In the genomic region with DNA sequence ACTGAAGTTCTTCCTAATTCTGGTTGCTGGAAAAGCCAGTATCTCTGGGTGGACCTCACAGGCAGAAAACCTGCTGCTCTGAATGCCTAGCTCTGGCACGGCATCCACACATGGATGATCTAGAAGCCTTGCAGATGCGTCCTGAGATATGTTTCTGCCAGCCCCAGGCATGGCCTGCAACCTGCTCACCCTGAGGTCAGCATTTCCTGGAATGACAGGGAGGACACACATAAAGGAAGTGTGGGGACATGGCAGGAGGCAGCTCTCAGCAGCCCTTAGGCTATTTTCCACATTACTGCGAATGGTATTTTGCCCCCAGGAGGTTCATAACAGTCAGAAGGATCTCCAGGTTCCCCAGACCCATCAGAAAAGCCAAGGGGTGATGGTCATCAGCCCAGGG, we compare ENCODE assay signal across 28 cellular contexts.
"Had no signal": no experiment of that assay in that cellular context is flagged by ENCODE, and none has a peak within 500 bp of the region (broad histone marks: within the 10 kb centered on the region; RNA-seq: fewer than 3 reads in every experiment).

No MANE protein-coding gene starts in this region.

- H2AFZ ChIP-seq: hepatocyte had no signal

- H3K36me3 ChIP-seq: lower lobe of right lung, ovary, right atrium auricular region, right lobe of liver, suprapubic skin, thoracic aorta, uterus had no signal

- DNase-seq: islet precursor cell; left cardiac atrium; left ventricle myocardium superior; lower lobe of right lung; mammary epithelial cell; mesenchymal stem cell; naive B cell; natural killer cell; nephron progenitor cell; ovary; right lobe of liver; stimulated activated CD4-positive, alpha-beta T cell treated with anti-CD3 and anti-CD28 coated beads, Interleukin-1b, Interleukin-23, amount 100 ng/mL, for 48 hours; stimulated activated CD4-positive, alpha-beta T cell treated with anti-CD3 and anti-CD28 coated beads, Interleukin-2, amount 100 ng/mL, for 48 hours; stimulated activated CD4-positive, alpha-beta T cell treated with anti-CD3 and anti-CD28 coated beads, Interleukin-4, amount 100 ng/mL, for 4 hours; stimulated activated CD8-positive, alpha-beta memory T cell treated with anti-CD3 and anti-CD28 coated beads, Interleukin-4, amount 100 ng/mL, for 48 hours; stimulated activated naive B cell treated with anti-CD40 and anti-IgM and Interleukin-4, amounts not matched to agents 10 μg/mL and 1 μg/mL and 100 μg/mL, for 72 hours; tibial artery; uterus had no signal

- H3K27ac Mint-ChIP-seq: mesothelial cell of epicardium; naive B cell; natural killer cell; nephron progenitor cell; progenitor cell of endocrine pancreas; stimulated activated naive B cell treated with anti-CD40 and anti-IgM and Interleukin-4, amounts not matched to agents 10 μg/mL and 1 μg/mL and 100 μg/mL, for 72 hours; stimulated activated naive CD8-positive, alpha-beta T cell treated with anti-CD3 and anti-CD28 coated beads, Interleukin-15, Interleukin-2, amounts not matched to agents 100 ng/mL and 50 ng/mL, for 24 hours; type B pancreatic cell had no signal

- H3K4me2 ChIP-seq: hepatocyte, smooth muscle cell had no signal

- H3K4me3 Mint-ChIP-seq: mesothelial cell of epicardium; naive B cell; natural killer cell; nephron progenitor cell; stimulated activated naive B cell treated with anti-CD40 and anti-IgM and Interleukin-4, amounts not matched to agents 10 μg/mL and 1 μg/mL and 100 μg/mL, for 72 hours; stimulated activated naive CD8-positive, alpha-beta T cell treated with anti-CD3 and anti-CD28 coated beads, Interleukin-15, Interleukin-2, amounts not matched to agents 100 ng/mL and 50 ng/mL, for 24 hours; type B pancreatic cell had no signal

- H3K27me3 ChIP-seq: hepatocyte, ovary, right atrium auricular region, right lobe of liver, tibial artery, uterus had no signal

- H3K4me1 ChIP-seq: lower lobe of right lung, right atrium auricular region, right lobe of liver, suprapubic skin, tibial artery, uterus had no signal

- H3K36me3 Mint-ChIP-seq: mesothelial cell of epicardium had no signal

- ATAC-seq: left cardiac atrium; left lobe of liver; left ventricle myocardium superior; lower lobe of right lung; natural killer cell; right lobe of liver; stimulated activated naive B cell treated with anti-CD40 and anti-IgM and Interleukin-4, amounts not matched to agents 10 μg/mL and 1 μg/mL and 100 μg/mL, for 72 hours had no signal

- H3K27ac ChIP-seq: hepatocyte, lower lobe of right lung, ovary, right atrium auricular region, right lobe of liver, suprapubic skin, thoracic aorta, tibial artery, uterus had no signal

- H3K9me3 ChIP-seq: right lobe of liver had no signal

- H3K27me3 Mint-ChIP-seq: stimulated activated naive CD8-positive, alpha-beta T cell treated with anti-CD3 and anti-CD28 coated beads, Interleukin-15, Interleukin-2, amounts not matched to agents 100 ng/mL and 50 ng/mL, for 24 hours had no signal

- H3K4me3 ChIP-seq: hepatocyte, lower lobe of right lung, ovary, right atrium auricular region, right lobe of liver, smooth muscle cell, suprapubic skin, thoracic aorta, tibial artery, uterus had no signal

- H3K4me1 Mint-ChIP-seq: mesothelial cell of epicardium; naive B cell; stimulated activated naive B cell treated with anti-CD40 and anti-IgM and Interleukin-4, amounts not matched to agents 10 μg/mL and 1 μg/mL and 100 μg/mL, for 72 hours had no signal

- H3K79me2 ChIP-seq: hepatocyte had no signal
